In genomic region chr12:101811342-101811741, GRCh38 we compare ENCODE assay signal across 8 cellular contexts. TPM values are rescaled to one million over a fixed set of nuclear protein-coding genes. Genes with fewer than 3 reads are reported as not detected.
DNase-seq lines count a peak whose midpoint lies in the region; ATAC-seq and TF ChIP-seq lines count a peak whose summit lies in the region.
"Not testable (repeated sequence)": the region's sequence is repeated elsewhere in the genome, so short reads cannot be mapped to it uniquely, and the experiment has no call there.

No MANE protein-coding gene starts in this region.

- not testable (repeated sequence) for H3K9ac ChIP-seq in BLaER1 treated with 17β-estradiol and CSF1 and Interleukin-3, amounts not matched to agents 10 nM and 100 nM

- H3K27me3 ChIP-seq in BLaER1 treated with 17β-estradiol and CSF1 and Interleukin-3, amounts not matched to agents 10 nM and 100 nM: not testable (repeated sequence)

- not testable (repeated sequence) for H3K36me3 Mint-ChIP-seq in T-helper 17 cell (ENCODE audit: low read depth); chondrocyte (ENCODE audit: low read depth)
- H3K36me3 Mint-ChIP-seq in activated CD8-positive, alpha-beta memory T cell treated with anti-CD3 and anti-CD28 coated beads, Interleukin-2, amount 10 ng/mL, durations not matched to agents 7 days and 5 days: peaks cover 44% of the 10 kb centered on the region
- H3K36me3 Mint-ChIP-seq in activated T-helper 2 cell treated with anti-CD3 and anti-CD28 coated beads, Interferon-gamma antibody, Interleukin-2, Interleukin-4, amounts not matched to agents 10 μg/mL and 5 μg/mL and 100 μg/mL, durations not matched to agents 14 hours and 24 hours and 36 hours (ENCODE audit: low read depth): peaks cover 60% of the 10 kb centered on the region
- H3K36me3 Mint-ChIP-seq in natural killer cell treated with Interleukin-12 subunit alpha and Interleukin-12 subunit beta and Interleukin-15 and Interleukin-18, amount 100 ng/mL, for 72 hours: peaks cover 30% of the 10 kb centered on the region
- peaks cover 37% of the 10 kb centered on the region for H3K36me3 Mint-ChIP-seq in stimulated activated effector memory CD8-positive, alpha-beta T cell treated with anti-CD3 and anti-CD28 coated beads, Interleukin-12 subunit alpha, Interleukin-12 subunit beta, amount 100 ng/mL, for 72 hours

- H3K4me1 Mint-ChIP-seq in T-helper 17 cell: peaks cover 18% of the 10 kb centered on the region
- H3K4me1 Mint-ChIP-seq in activated CD8-positive, alpha-beta memory T cell treated with anti-CD3 and anti-CD28 coated beads, Interleukin-2, amount 10 ng/mL, durations not matched to agents 7 days and 5 days: peaks cover 56% of the 10 kb centered on the region
- peaks cover 41% of the 10 kb centered on the region for H3K4me1 Mint-ChIP-seq in activated T-helper 2 cell treated with anti-CD3 and anti-CD28 coated beads, Interferon-gamma antibody, Interleukin-2, Interleukin-4, amounts not matched to agents 10 μg/mL and 5 μg/mL and 100 μg/mL, durations not matched to agents 14 hours and 24 hours and 36 hours (ENCODE audit: low read depth)
- peaks cover 23% of the 10 kb centered on the region for H3K4me1 Mint-ChIP-seq in chondrocyte (ENCODE audit: low read depth)
- peaks cover 49 to 61% of the 10 kb centered on the region in 2 donors for H3K4me1 Mint-ChIP-seq in natural killer cell treated with Interleukin-12 subunit alpha and Interleukin-12 subunit beta and Interleukin-15 and Interleukin-18, amount 100 ng/mL, for 72 hours (ENCODE audit: low read depth in 2 of 2)
- peaks cover 60% of the 10 kb centered on the region for H3K4me1 Mint-ChIP-seq in stimulated activated effector memory CD8-positive, alpha-beta T cell treated with anti-CD3 and anti-CD28 coated beads, Interleukin-12 subunit alpha, Interleukin-12 subunit beta, amount 100 ng/mL, for 72 hours

- H3K27me3 Mint-ChIP-seq in T-helper 17 cell; activated CD8-positive, alpha-beta memory T cell treated with anti-CD3 and anti-CD28 coated beads, Interleukin-2, amount 10 ng/mL, durations not matched to agents 7 days and 5 days; activated T-helper 2 cell treated with anti-CD3 and anti-CD28 coated beads, Interferon-gamma antibody, Interleukin-2, Interleukin-4, amounts not matched to agents 10 μg/mL and 5 μg/mL and 100 μg/mL, durations not matched to agents 14 hours and 24 hours and 36 hours (ENCODE audit: low read depth); chondrocyte (ENCODE audit: low read depth); natural killer cell treated with Interleukin-12 subunit alpha and Interleukin-12 subunit beta and Interleukin-15 and Interleukin-18, amount 100 ng/mL, for 72 hours: not testable (repeated sequence)

- H3K4me3 ChIP-seq in BLaER1 treated with 17β-estradiol and CSF1 and Interleukin-3, amounts not matched to agents 10 nM and 100 nM: 0 out of 20 replicates have a peak overlapping the region, but pooled peaks of 1 of the 10 experiments have one; percentile 13

- H3K9me3 ChIP-seq in BLaER1 treated with 17β-estradiol and CSF1 and Interleukin-3, amounts not matched to agents 10 nM and 100 nM (replicated peaks in 1 of 11): peaks cover 0 to 18% (median 3%) of the 10 kb centered on the region in 11 experiments; a peak in 9 of 22 replicates
- H3K9me3 ChIP-seq in T-helper 17 cell (ENCODE audit: control insufficient read depth, low read length, poor library complexity, severe bottlenecking): not testable (repeated sequence)

- not testable (repeated sequence) for ATAC-seq in T-helper 17 cell; activated CD8-positive, alpha-beta memory T cell treated with anti-CD3 and anti-CD28 coated beads, Interleukin-2, amount 10 ng/mL, durations not matched to agents 7 days and 5 days
- ATAC-seq in natural killer cell treated with Interleukin-12 subunit alpha and Interleukin-12 subunit beta and Interleukin-15 and Interleukin-18, amount 100 ng/mL, for 72 hours: peak; percentile 82
- peak; percentile 71 for ATAC-seq in stimulated activated effector memory CD8-positive, alpha-beta T cell treated with anti-CD3 and anti-CD28 coated beads, Interleukin-12 subunit alpha, Interleukin-12 subunit beta, amount 100 ng/mL, for 72 hours

- CTCF ChIA-PET in activated CD8-positive, alpha-beta memory T cell treated with anti-CD3 and anti-CD28 coated beads, Interleukin-2, amount 10 ng/mL, durations not matched to agents 7 days and 5 days (lab: Charles Lee): interaction anchor here (1.5 to 2.0 kb wide), 2 partner anchors 18 to 24 kb away, joined by 3 to 7 read pairs; no protein-coding TSS in a partner anchor

- H3K27ac ChIP-seq in BLaER1 treated with 17β-estradiol and CSF1 and Interleukin-3, amounts not matched to agents 10 nM and 100 nM: not testable (repeated sequence)

- TF ChIP-seq CTCF in chondrocyte (IDR thresholded peaks at IDR 0.05): not testable (repeated sequence)

- DNase-seq in MV-4-11 (lab: John Stamatoyannopoulos, UW): peak; percentile 27
- not testable (repeated sequence) for DNase-seq in T-helper 17 cell; activated CD8-positive, alpha-beta memory T cell treated with anti-CD3 and anti-CD28 coated beads, Interleukin-2, amount 10 ng/mL, durations not matched to agents 7 days and 5 days; activated T-helper 2 cell treated with anti-CD3 and anti-CD28 coated beads, Interferon-gamma antibody, Interleukin-2, Interleukin-4, amounts not matched to agents 10 μg/mL and 5 μg/mL and 100 μg/mL, durations not matched to agents 14 hours and 24 hours and 36 hours (ENCODE audit: low spot score); chondrocyte (ENCODE audit: low spot score); stimulated activated effector memory CD8-positive, alpha-beta T cell treated with anti-CD3 and anti-CD28 coated beads, Interleukin-12 subunit alpha, Interleukin-12 subunit beta, amount 100 ng/mL, for 72 hours (ENCODE audit: low spot score in 2 of 2)
- peak; percentile 67 for DNase-seq in natural killer cell treated with Interleukin-12 subunit alpha and Interleukin-12 subunit beta and Interleukin-15 and Interleukin-18, amount 100 ng/mL, for 72 hours (ENCODE audit: low spot score)

- H3K27ac Mint-ChIP-seq in T-helper 17 cell (peak overlapping the region; percentile 47), chondrocyte (ENCODE audit: unreplicated experiment) (peak overlapping the region; percentile 8)
- H3K27ac Mint-ChIP-seq in activated CD8-positive, alpha-beta memory T cell treated with anti-CD3 and anti-CD28 coated beads, Interleukin-2, amount 10 ng/mL, durations not matched to agents 7 days and 5 days: peak overlapping the region; percentile 52
- peak overlapping the region; percentile 57 for H3K27ac Mint-ChIP-seq in activated T-helper 2 cell treated with anti-CD3 and anti-CD28 coated beads, Interferon-gamma antibody, Interleukin-2, Interleukin-4, amounts not matched to agents 10 μg/mL and 5 μg/mL and 100 μg/mL, durations not matched to agents 14 hours and 24 hours and 36 hours
- H3K27ac Mint-ChIP-seq in natural killer cell treated with Interleukin-12 subunit alpha and Interleukin-12 subunit beta and Interleukin-15 and Interleukin-18, amount 100 ng/mL, for 72 hours: peak overlapping the region; percentile 68 to 93
- not testable (repeated sequence) for H3K27ac Mint-ChIP-seq in stimulated activated effector memory CD8-positive, alpha-beta T cell treated with anti-CD3 and anti-CD28 coated beads, Interleukin-12 subunit alpha, Interleukin-12 subunit beta, amount 100 ng/mL, for 72 hours

- H3K4me3 Mint-ChIP-seq in T-helper 17 cell; activated CD8-positive, alpha-beta memory T cell treated with anti-CD3 and anti-CD28 coated beads, Interleukin-2, amount 10 ng/mL, durations not matched to agents 7 days and 5 days; activated T-helper 2 cell treated with anti-CD3 and anti-CD28 coated beads, Interferon-gamma antibody, Interleukin-2, Interleukin-4, amounts not matched to agents 10 μg/mL and 5 μg/mL and 100 μg/mL, durations not matched to agents 14 hours and 24 hours and 36 hours (ENCODE audit: low read depth); chondrocyte (ENCODE audit: unreplicated experiment); stimulated activated effector memory CD8-positive, alpha-beta T cell treated with anti-CD3 and anti-CD28 coated beads, Interleukin-12 subunit alpha, Interleukin-12 subunit beta, amount 100 ng/mL, for 72 hours: not testable (repeated sequence)
- peak overlapping the region; percentile 67 for H3K4me3 Mint-ChIP-seq in natural killer cell treated with Interleukin-12 subunit alpha and Interleukin-12 subunit beta and Interleukin-15 and Interleukin-18, amount 100 ng/mL, for 72 hours

- intact Hi-C loops in activated T-helper 2 cell treated with anti-CD3 and anti-CD28 coated beads, Interferon-gamma antibody, Interleukin-2, Interleukin-4, amounts not matched to agents 10 μg/mL and 5 μg/mL and 100 μg/mL, durations not matched to agents 14 hours and 24 hours and 36 hours (cut with micrococcal nuclease): not testable (repeated sequence)

- not testable (repeated sequence) for H3K9me3 Mint-ChIP-seq in activated CD8-positive, alpha-beta memory T cell treated with anti-CD3 and anti-CD28 coated beads, Interleukin-2, amount 10 ng/mL, durations not matched to agents 7 days and 5 days (ENCODE audit: low read depth); activated T-helper 2 cell treated with anti-CD3 and anti-CD28 coated beads, Interferon-gamma antibody, Interleukin-2, Interleukin-4, amounts not matched to agents 10 μg/mL and 5 μg/mL and 100 μg/mL, durations not matched to agents 14 hours and 24 hours and 36 hours; chondrocyte (ENCODE audit: low read depth); natural killer cell treated with Interleukin-12 subunit alpha and Interleukin-12 subunit beta and Interleukin-15 and Interleukin-18, amount 100 ng/mL, for 72 hours; stimulated activated effector memory CD8-positive, alpha-beta T cell treated with anti-CD3 and anti-CD28 coated beads, Interleukin-12 subunit alpha, Interleukin-12 subunit beta, amount 100 ng/mL, for 72 hours

- peaks cover 0 to 63% (median 0%) of the 10 kb centered on the region in 11 experiments; a peak in 7 of 22 replicates for H4K20me1 ChIP-seq in BLaER1 treated with 17β-estradiol and CSF1 and Interleukin-3, amounts not matched to agents 10 nM and 100 nM

- H3K4me2 ChIP-seq in BLaER1 treated with 17β-estradiol and CSF1 and Interleukin-3, amounts not matched to agents 10 nM and 100 nM: peak overlapping the region in 9 of 11 experiments; percentile 21 to 59 (median 44); a peak in 14 of 22 replicates

- peaks cover 0 to 63% (median 0%) of the 10 kb centered on the region in 11 experiments; a peak in 9 of 22 replicates for H3K36me3 ChIP-seq in BLaER1 treated with 17β-estradiol and CSF1 and Interleukin-3, amounts not matched to agents 10 nM and 100 nM

- peaks cover 8 to 58% (median 34%) of the 10 kb centered on the region in 10 experiments for H3K4me1 ChIP-seq in BLaER1 treated with 17β-estradiol and CSF1 and Interleukin-3, amounts not matched to agents 10 nM and 100 nM

RNA-seq across cellular contexts. Expression of gene GNPTAB, which starts 19.4 kb away (rescaled TPM):
- 10 to 100 TPM; 38.1 to 41.2 TPM for total RNA-seq in T-helper 17 cell
- total RNA-seq in activated CD8-positive, alpha-beta memory T cell treated with anti-CD3 and anti-CD28 coated beads, Interleukin-2, amount 10 ng/mL, durations not matched to agents 7 days and 5 days: 100 to 1,000 TPM; 111 to 156 TPM
- 93.6 and 100 TPM in 2 replicates for total RNA-seq in activated T-helper 2 cell treated with anti-CD3 and anti-CD28 coated beads, Interferon-gamma antibody, Interleukin-2, Interleukin-4, amounts not matched to agents 10 μg/mL and 5 μg/mL and 100 μg/mL, durations not matched to agents 14 hours and 24 hours and 36 hours
- 25.9 to 28.8 TPM (median 27.8 TPM) in 3 replicates for total RNA-seq in chondrocyte
- 100 to 1,000 TPM; 139 to 186 TPM for total RNA-seq in natural killer cell treated with Interleukin-12 subunit alpha and Interleukin-12 subunit beta and Interleukin-15 and Interleukin-18, amount 100 ng/mL, for 72 hours
